8 cellular contexts compared by ENCODE assay signal in the genomic region with DNA sequence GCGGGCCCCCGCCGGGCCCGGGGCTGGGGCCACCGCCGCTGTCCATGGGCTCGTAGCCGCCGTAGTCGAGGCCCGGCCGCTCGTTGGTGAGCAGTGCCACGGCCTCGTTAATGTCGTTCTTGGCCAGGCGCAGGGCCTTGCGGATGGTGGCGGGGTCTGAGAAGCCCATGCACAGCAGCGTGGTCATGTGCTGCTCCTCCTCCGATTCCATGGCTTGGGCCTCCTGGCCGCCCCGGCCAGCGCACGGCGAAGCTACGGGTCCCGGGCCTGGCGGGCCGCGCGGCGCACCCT. TPM values are rescaled to one million over a fixed set of nuclear protein-coding genes. Genes with fewer than 3 reads are reported as not detected.
DNase-seq lines count a peak whose midpoint lies in the region; ATAC-seq and TF ChIP-seq lines count a peak whose summit lies in the region.

No MANE protein-coding gene starts in this region.

- WGBS in liver = under 1% methylated on average over 33 of the region's 33 CpGs
- 0 to 6% (median 1%) methylated on average over 7 to 33 of the region's 33 CpGs; no CpG with 5 or more reads in 1 of the 5 donors for WGBS in stomach, 5 donors

- H3K4me1 ChIP-seq in liver (ENCODE audit: control insufficient read depth in 4 of 4, insufficient read depth in 4 of 4, low read length in 3 of 4) (peaks cover 11 to 42% (median 32%) of the 10 kb centered on the region in 4 donors), stomach (peaks cover 28 to 70% (median 53%) of the 10 kb centered on the region in 4 donors)

- no peaks in the 10 kb centered on the region for H3K36me3 ChIP-seq in liver (ENCODE audit: control insufficient read depth in 4 of 4, insufficient read depth in 3 of 4, low read depth in 1 of 4, low read length in 3 of 4)
- H3K36me3 ChIP-seq in stomach = no peaks in the 10 kb centered on the region

- no peaks in the 10 kb centered on the region for H3K9me3 ChIP-seq in liver (ENCODE audit: control insufficient read depth in 4 of 4, low read length in 3 of 4)
- no peaks in the 10 kb centered on the region for H3K9me3 ChIP-seq in stomach

- H3K4me3 ChIP-seq in liver (ENCODE audit: low read depth in 1 of 3, low read length in 3 of 3) (peak overlapping the region; percentile 83 to 96 (median 91)), stomach (peak overlapping the region; percentile 75 to 87 (median 82))

- H3K27ac ChIP-seq in 22Rv1 = peak overlapping the region; percentile 81
- peak overlapping the region; percentile 83 for H3K27ac ChIP-seq in cingulate gyrus (ENCODE audit: low read depth, low read length)
- peak overlapping the region; percentile 84 to 92 for H3K27ac ChIP-seq in liver (ENCODE audit: low read depth in 1 of 2, low read length in 2 of 2)
- H3K27ac ChIP-seq in stomach = peak overlapping the region; percentile 94 to 98 (median 96)

- ATAC-seq in GM18498 (IDR thresholded peaks at IDR 0.05; ENCODE audit: unreplicated experiment) = peak; percentile 28
- ATAC-seq in HG02885 (IDR thresholded peaks at IDR 0.05; ENCODE audit: poor library complexity, unreplicated experiment) = peak; percentile 33

- in situ Hi-C loops in ACHN (cut with HindIII; ENCODE audit: low pct_ligation_motif_present, low pct_unique_long_range_greater_than_20kb, low sequenced_read_pairs) = no loop called here

- peak overlapping the region in 1 of 2 donors; percentile 61 for H3K9ac ChIP-seq in liver (ENCODE audit: low read depth in 1 of 2, low read length in 2 of 2)

- TF ChIP-seq EP300 in stomach (IDR thresholded peaks at IDR 0.05) = no peak

- no peak for TF ChIP-seq POLR2A in stomach (IDR thresholded peaks at IDR 0.05)

- intact Hi-C loops in stomach (cut with DNase I; ENCODE audit: low total_unique reads) = no loop called here

- DNase-seq in OCI-M1 (lab: John Stamatoyannopoulos, UW) (peak; percentile 70), stomach (peak; percentile 27), ACHN (no peak)

- TF ChIP-seq CTCF in 22Rv1 (IDR thresholded peaks at IDR 0.05) (no peak), liver (IDR thresholded peaks at IDR 0.05; ENCODE audit: low read depth, low read length, missing input control) (no peak), stomach (IDR thresholded peaks at IDR 0.05) (no peak)

- TF ChIP-seq RAD21 in liver (IDR thresholded peaks at IDR 0.05) = no peak

- H3K27me3 ChIP-seq in liver (ENCODE audit: control insufficient read depth in 4 of 4, insufficient read depth in 4 of 4, low read length in 3 of 4) = no peaks in the 10 kb centered on the region
- no peaks in the 10 kb centered on the region for H3K27me3 ChIP-seq in stomach

TF ChIP-seq in liver, 16 proteins besides CTCF, POLR2A, EP300 and RAD21:
- TF ChIP-seq GABPA (IDR thresholded peaks at IDR 0.05 in 1 of 2, conservative IDR thresholded peaks at IDR 0.05 in 1 of 2) (no peak), NR2F2 (IDR thresholded peaks at IDR 0.05) (no peak), FOXA2 (IDR thresholded peaks at IDR 0.05) (no peak), EGR1 (IDR thresholded peaks at IDR 0.05; ENCODE audit: low read depth in 2 of 2) (no peak)
- TF ChIP-seq, protein P1, sequence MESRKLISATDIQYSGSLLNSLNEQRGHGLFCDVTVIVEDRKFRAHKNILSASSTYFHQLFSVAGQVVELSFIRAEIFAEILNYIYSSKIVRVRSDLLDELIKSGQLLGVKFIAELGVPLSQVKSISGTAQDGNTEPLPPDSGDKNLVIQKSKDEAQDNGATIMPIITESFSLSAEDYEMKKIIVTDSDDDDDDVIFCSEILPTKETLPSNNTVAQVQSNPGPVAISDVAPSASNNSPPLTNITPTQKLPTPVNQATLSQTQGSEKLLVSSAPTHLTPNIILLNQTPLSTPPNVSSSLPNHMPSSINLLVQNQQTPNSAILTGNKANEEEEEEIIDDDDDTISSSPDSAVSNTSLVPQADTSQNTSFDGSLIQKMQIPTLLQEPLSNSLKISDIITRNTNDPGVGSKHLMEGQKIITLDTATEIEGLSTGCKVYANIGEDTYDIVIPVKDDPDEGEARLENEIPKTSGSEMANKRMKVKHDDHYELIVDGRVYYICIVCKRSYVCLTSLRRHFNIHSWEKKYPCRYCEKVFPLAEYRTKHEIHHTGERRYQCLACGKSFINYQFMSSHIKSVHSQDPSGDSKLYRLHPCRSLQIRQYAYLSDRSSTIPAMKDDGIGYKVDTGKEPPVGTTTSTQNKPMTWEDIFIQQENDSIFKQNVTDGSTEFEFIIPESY (IDR thresholded peaks at IDR 0.05) = no peak

RNA-seq across cellular contexts. Expression of gene USP24, which starts 0.3 kb away (rescaled TPM):
- total RNA-seq in liver (10 to 100 TPM; 33.6 to 75.8 TPM), stomach (100 to 1,000 TPM in 1 of 5 donors, 10 to 100 TPM in 4; 15.9 to 114 (median 40.6) TPM)
- polyA plus RNA-seq in liver (1 to 10 TPM; 7.0 TPM), stomach (1 to 10 TPM; 5.5 to 7.1 (median 6.0) TPM)
